Comparison of ENCODE assay signal across 8 cellular contexts in the genomic region with DNA sequence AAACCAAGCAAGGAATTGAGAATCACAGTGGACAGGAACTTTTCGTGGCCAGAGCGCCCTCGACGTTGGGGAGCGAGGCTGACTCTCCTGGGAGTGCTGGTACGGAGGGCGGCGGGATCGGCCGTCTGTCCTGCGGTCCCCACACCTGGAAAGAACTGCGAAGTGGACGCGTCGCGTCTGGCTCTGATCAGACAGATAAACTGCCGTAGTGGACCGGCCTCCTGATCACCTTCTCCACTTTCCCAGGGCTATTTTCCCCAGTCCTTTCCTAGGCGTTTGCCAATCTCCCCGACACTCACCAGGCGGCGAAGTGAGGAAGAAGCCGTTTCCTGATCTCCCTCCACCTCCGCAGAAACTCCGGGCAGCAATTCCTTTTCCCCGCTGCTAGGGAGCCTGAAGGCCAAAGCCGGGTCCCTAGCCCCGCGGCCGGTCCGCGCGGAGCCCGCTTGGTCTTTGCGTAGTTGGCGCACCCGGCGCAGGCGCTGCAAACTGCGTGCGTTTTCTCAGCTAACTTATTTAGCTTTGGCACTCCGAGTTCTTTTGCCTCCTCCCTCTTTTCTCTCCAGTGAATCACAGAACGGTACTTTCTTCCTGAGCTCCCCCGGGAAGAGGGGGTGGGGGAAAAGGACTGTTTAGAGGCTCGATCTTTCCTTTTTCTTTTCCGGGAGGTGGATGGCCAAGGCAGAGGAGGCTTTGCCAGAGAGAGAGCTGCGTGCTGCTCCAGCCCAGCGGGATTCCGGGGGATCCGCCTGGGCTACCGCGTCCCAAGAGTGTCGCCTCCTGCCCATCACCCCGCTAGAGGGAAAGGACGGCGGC. TPM values are rescaled to one million over a fixed set of nuclear protein-coding genes. Genes with fewer than 3 reads are reported as not detected.
DNase-seq lines count a peak whose midpoint lies in the region; ATAC-seq and TF ChIP-seq lines count a peak whose summit lies in the region.

A gene (minus strand): TSS at position 491 of the 816 bp plus-strand sequence. CDS start 813 bp downstream, outside the sequence.

- no peak for TF ChIP-seq POLR2A in erythroblast (IDR thresholded peaks at IDR 0.05; ENCODE audit: low read length)

- peaks cover 13 to 23% (median 18%) of the 10 kb centered on the region in 4 donors for H3K4me1 Mint-ChIP-seq in naive thymus-derived CD8-positive, alpha-beta T cell

- H3K4me3 Mint-ChIP-seq in naive thymus-derived CD8-positive, alpha-beta T cell = peak within 1 kb of the TSS; percentile 74 to 89 (median 82)

- H3K9me3 Mint-ChIP-seq in naive thymus-derived CD8-positive, alpha-beta T cell = peaks cover under 1 to 11% (median 3%) of the 10 kb centered on the region in 9 donors

- H3K27me3 Mint-ChIP-seq in naive thymus-derived CD8-positive, alpha-beta T cell = peaks cover 20 to 58% (median 43%) of the 10 kb centered on the region in 5 donors

- peak within 1 kb of the TSS; percentile 87 for H3K4me3 ChIP-seq in fibroblast of villous mesenchyme (ENCODE audit: low read depth, low read length)

- H3K27ac Mint-ChIP-seq in naive thymus-derived CD8-positive, alpha-beta T cell = peak within 1 kb of the TSS in 2 of 10 donors; percentile 8 to 37

- DNase-seq in ELF-1 (ENCODE audit: low read depth, low spot score) = peak; percentile 74
- peak; percentile 64 for DNase-seq in NCI-H1092 treated with DMSO at 0.1 percent for 48 hours (lab: John Stamatoyannopoulos, UW)
- peak; percentile 23 for DNase-seq in activated naive CD4-positive, alpha-beta T cell treated with anti-CD3 and anti-CD28 coated beads, Interleukin-2, amount 50 U/mL, for 16 hours
- DNase-seq in fibroblast of villous mesenchyme (ENCODE audit: low read depth) = peak; percentile 86
- peak in 3 of 10 donors; percentile 5 to 10 (median 9) for DNase-seq in naive thymus-derived CD8-positive, alpha-beta T cell
- peak; percentile 45 for DNase-seq in ureter (ENCODE audit: low spot score)
- no peak for DNase-seq in erythroblast (lab: John Stamatoyannopoulos, UW)

- POLR2A ChIA-PET in naive thymus-derived CD8-positive, alpha-beta T cell (lab: Charles Lee) = interaction anchor here (0.7 kb wide), 1 partner anchor 210 kb away, joined by 5 read pairs; no protein-coding TSS in a partner anchor

- peak; percentile 30 to 37 for ATAC-seq in naive thymus-derived CD8-positive, alpha-beta T cell
- no peak for ATAC-seq in GM21367 (IDR thresholded peaks at IDR 0.05; ENCODE audit: unreplicated experiment)

- TF ChIP-seq CTCF in fibroblast of villous mesenchyme (IDR thresholded peaks at IDR 0.05; ENCODE audit: insufficient read depth, low read depth, low read length) = peak; percentile 11

- peaks cover 0 to 16% (median 4%) of the 10 kb centered on the region in 3 donors for H3K36me3 Mint-ChIP-seq in naive thymus-derived CD8-positive, alpha-beta T cell

RNA-seq across cellular contexts. Expression of the gene that starts here (rescaled TPM):
- total RNA-seq in fibroblast of villous mesenchyme (49.3 and 69.5 TPM in 2 replicates), ureter (6.4 TPM)
- under 1 TPM; 0.08 to 0.11 TPM for total RNA-seq in naive thymus-derived CD8-positive, alpha-beta T cell
- polyA plus RNA-seq in naive thymus-derived CD8-positive, alpha-beta T cell = not detected

Comparison
In these comparisons a context has a peak if more than half of its experiments do, and no peak if none do; other contexts are left out.
1. Peak in ATAC-seq in naive thymus-derived CD8-positive, alpha-beta T cell; RNA of the gene not detected or under 1 TPM.
2. DNase-seq: peak in ELF-1 (single experiment), NCI-H1092 treated with DMSO at 0.1 percent for 48 hours (single experiment), activated naive CD4-positive, alpha-beta T cell treated with anti-CD3 and anti-CD28 coated beads, Interleukin-2, amount 50 U/mL, for 16 hours (single experiment), fibroblast of villous mesenchyme (single experiment) and ureter (single experiment); none in erythroblast (0 of 2).